In the genomic region with DNA sequence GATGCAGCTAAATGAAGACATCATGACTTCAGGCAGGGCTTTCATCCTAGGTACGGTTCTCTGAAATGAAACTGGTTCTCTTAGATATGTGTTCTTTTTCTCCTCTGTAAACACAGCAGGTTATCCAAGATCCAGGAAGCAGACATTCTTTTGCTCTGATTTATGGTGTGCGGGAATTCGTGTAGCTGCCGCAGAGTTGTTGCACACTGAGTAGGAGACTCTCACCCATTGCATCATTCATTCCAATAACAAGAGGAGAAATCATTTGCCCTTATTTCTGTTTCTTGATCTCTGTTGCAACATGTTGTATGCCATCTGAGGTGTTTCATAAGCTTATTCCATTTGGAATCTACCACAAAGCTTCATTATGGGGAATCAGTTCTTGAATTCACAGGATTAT, we compare ENCODE assay signal across 28 cellular contexts.
"Had no signal": no experiment of that assay in that cellular context is flagged by ENCODE, and none has a peak within 500 bp of the region (broad histone marks: within the 10 kb centered on the region; RNA-seq: fewer than 3 reads in every experiment).

No MANE protein-coding gene starts in this region.

- H3K4me2 ChIP-seq: SK-N-SH had no signal

- FAIRE-seq: K562 had no signal

- H3K27ac ChIP-seq: breast epithelium, RWPE1, SJCRH30, VCaP had no signal

- H3K36me3 ChIP-seq: breast epithelium, SJCRH30 had no signal

- H3K9me3 ChIP-seq: breast epithelium, SJCRH30, SK-N-SH had no signal

- H3K27me3 ChIP-seq: breast epithelium, SJCRH30 had no signal

- H3K9ac ChIP-seq: SK-N-SH had no signal

- DNase-seq: activated CD4-positive, alpha-beta memory T cell treated with anti-CD3 and anti-CD28 coated beads, Interleukin-2, amount 10 ng/mL, durations not matched to agents 7 days and 5 days; activated CD4-positive, alpha-beta T cell treated with anti-CD3 and anti-CD28 coated beads, Interleukin-2, amount 10 ng/mL, durations not matched to agents 7 days and 5 days; activated CD4-positive, CD25-positive, alpha-beta regulatory T cell; activated gamma-delta T cell; activated naive CD4-positive, alpha-beta T cell treated with anti-CD3 and anti-CD28 coated beads for 36 hours; activated naive CD8-positive, alpha-beta T cell treated with anti-CD3 and anti-CD28 coated beads for 36 hours; activated T-cell treated with anti-CD3 and anti-CD28 coated beads for 4 hours; activated T-cell treated with anti-CD3 and anti-CD28 coated beads, Interleukin-2, amount 50 U/mL, for 48 hours; anterior cingulate cortex; central memory CD4-positive, alpha-beta T cell; NCI-H1092; NCI-H1417; NCI-H1930; NCI-H2107; NCI-H2171 treated with DMSO at 0.1 percent for 48 hours; NCI-H345; NCI-H510A; NCI-H526 treated with DMSO at 0.1 percent for 48 hours; NCI-H82; OCI-M1; Right ventricle myocardium superior; SJCRH30; SK-N-SH; T-helper 1 cell had no signal

- H3K4me1 ChIP-seq: breast epithelium, SJCRH30 had no signal

- H3K4me3 ChIP-seq: breast epithelium, K562, SJCRH30 had no signal
